Comparison of ENCODE assay signal across 18 cellular contexts in the genomic region with DNA sequence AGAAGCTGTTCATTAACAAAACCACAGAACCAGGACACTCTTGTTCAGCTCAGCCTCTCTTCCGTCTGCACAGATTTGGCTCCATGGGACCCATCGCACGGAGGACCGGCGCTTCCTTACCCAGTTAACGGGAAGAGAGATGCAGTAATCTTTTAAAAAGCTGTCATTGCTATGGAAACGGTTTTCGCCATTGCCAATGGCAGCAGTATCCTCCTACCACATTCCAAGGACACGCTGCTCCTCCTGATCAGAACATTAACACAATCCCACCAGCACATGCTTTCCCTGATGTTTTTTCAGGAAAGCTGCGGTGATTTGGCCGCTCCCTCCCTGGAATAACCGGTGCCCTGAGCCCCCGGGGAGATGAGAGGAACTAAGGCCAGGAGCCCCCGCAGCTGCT. TPM values are rescaled to one million over a fixed set of nuclear protein-coding genes. Genes with fewer than 3 reads are reported as not detected.
DNase-seq lines count a peak whose midpoint lies in the region; ATAC-seq and TF ChIP-seq lines count a peak whose summit lies in the region.
"Had no signal": no experiment of that assay in that cellular context is flagged by ENCODE, and none has a peak within 500 bp of the region (broad histone marks: within the 10 kb centered on the region; RNA-seq: fewer than 3 reads in every experiment).

No MANE protein-coding gene starts in this region.

- H3K9me3 Mint-ChIP-seq in stimulated activated memory B cell treated with anti-CD40 and anti-IgM and Interleukin-4, amounts not matched to agents 10 μg/mL and 1 μg/mL and 100 μg/mL, for 72 hours = no peaks in the 10 kb centered on the region

- no peaks in the 10 kb centered on the region for H3K4me1 ChIP-seq in SK-N-SH (ENCODE audit: control insufficient read depth in 1 of 2, insufficient read depth in 2 of 2, low read depth in 1 of 2, low read length in 1 of 2)

- H3K36me3 Mint-ChIP-seq in stimulated activated memory B cell treated with anti-CD40 and anti-IgM and Interleukin-4, amounts not matched to agents 10 μg/mL and 1 μg/mL and 100 μg/mL, for 72 hours = no peaks in the 10 kb centered on the region
- H3K36me3 Mint-ChIP-seq: activated naive CD8-positive, alpha-beta T cell had no signal

- TF ChIP-seq EP300 in SK-N-SH (IDR thresholded peaks at IDR 0.05; ENCODE audit: borderline replicate concordance in 1 of 2, low read depth in 1 of 2, low read length in 1 of 2) = no peak

- DNase-seq in EL = peak; percentile 20
- DNase-seq in left kidney (ENCODE audit: low read depth, low spot score) = peak; percentile 60
- no peak for DNase-seq in activated CD4-positive, alpha-beta T cell treated with anti-CD3 and anti-CD28 coated beads, Interleukin-2, amount 50 U/mL, for 1 hour
- DNase-seq in NCI-H345 treated with DMSO at 0.1 percent for 48 hours (lab: John Stamatoyannopoulos, UW; ENCODE audit: unreplicated experiment) = no peak
- no peak for DNase-seq in SK-N-SH
- DNase-seq: activated CD4-positive, CD25-positive, alpha-beta regulatory T cell treated with anti-CD3 and anti-CD28 coated beads, Interleukin-2, amount 50 U/mL, for 72 hours; head of caudate nucleus; kidney; NCI-H1694 treated with DMSO at 0.1 percent for 48 hours; right cardiac atrium; stimulated activated naive CD4-positive, alpha-beta T cell; T-helper 2 cell had no signal

- no peak overlapping the region for H3K4me3 ChIP-seq in SK-N-SH (ENCODE audit: low read depth in 2 of 2, low read length in 1 of 2)

- peaks cover 34% of the 10 kb centered on the region for H3K27me3 ChIP-seq in SK-N-SH (ENCODE audit: insufficient read depth)

- no peak for ATAC-seq in stimulated activated memory B cell treated with anti-CD40 and anti-IgM and Interleukin-4, amounts not matched to agents 10 μg/mL and 1 μg/mL and 100 μg/mL, for 72 hours
- no peak for ATAC-seq in HG03025 (IDR thresholded peaks at IDR 0.05; ENCODE audit: low FRiP score, unreplicated experiment)

- no peaks in the 10 kb centered on the region for H3F3A ChIP-seq in SK-N-SH (replicated peaks; ENCODE audit: insufficient read depth)

- H3K4me2 ChIP-seq in SK-N-SH = no peak overlapping the region

- H3K36me3 ChIP-seq in SK-N-SH (replicated peaks in 1 of 2; ENCODE audit: control insufficient read depth in 1 of 2, insufficient read depth in 2 of 2, low read length in 1 of 2) = no peaks in the 10 kb centered on the region

- WGBS in SK-N-SH (ENCODE audit: low lambda C conversion rate) = 81% methylated on average over 14 of the region's 14 CpGs

- no peaks in the 10 kb centered on the region for H3K9me2 ChIP-seq in SK-N-SH

- POLR2A ChIA-PET in SK-N-SH (lab: Yijun Ruan, JAX) = no interaction called here

- H3K27ac ChIP-seq in cingulate gyrus (ENCODE audit: low read depth, low read length) (peak overlapping the region; percentile 80), SK-N-SH (ENCODE audit: low read depth in 2 of 2, low read length in 1 of 2) (no peak overlapping the region)
- H3K27ac ChIP-seq: epithelial cell of prostate had no signal

- no peak overlapping the region for H3K4me3 Mint-ChIP-seq in stimulated activated memory B cell treated with anti-CD40 and anti-IgM and Interleukin-4, amounts not matched to agents 10 μg/mL and 1 μg/mL and 100 μg/mL, for 72 hours
- H3K4me3 Mint-ChIP-seq: activated naive CD8-positive, alpha-beta T cell had no signal

- H3K27ac Mint-ChIP-seq in stimulated activated memory B cell treated with anti-CD40 and anti-IgM and Interleukin-4, amounts not matched to agents 10 μg/mL and 1 μg/mL and 100 μg/mL, for 72 hours = peak overlapping the region; percentile 48
- H3K27ac Mint-ChIP-seq: activated naive CD8-positive, alpha-beta T cell had no signal

- H3K9me3 ChIP-seq in SK-N-SH = no peaks in the 10 kb centered on the region

- peaks cover 37% of the 10 kb centered on the region for H3K4me1 Mint-ChIP-seq in stimulated activated memory B cell treated with anti-CD40 and anti-IgM and Interleukin-4, amounts not matched to agents 10 μg/mL and 1 μg/mL and 100 μg/mL, for 72 hours

- H4K20me1 ChIP-seq in SK-N-SH (ENCODE audit: insufficient read depth) = no peaks in the 10 kb centered on the region

- no peak for TF ChIP-seq CTCF in SK-N-SH (IDR thresholded peaks at IDR 0.05)

- peaks cover 38% of the 10 kb centered on the region for H3K27me3 Mint-ChIP-seq in stimulated activated memory B cell treated with anti-CD40 and anti-IgM and Interleukin-4, amounts not matched to agents 10 μg/mL and 1 μg/mL and 100 μg/mL, for 72 hours

- no peak overlapping the region for H3K9ac ChIP-seq in SK-N-SH

- no peak overlapping the region for H2AFZ ChIP-seq in SK-N-SH (ENCODE audit: low read depth)

- no peak for TF ChIP-seq RAD21 in SK-N-SH (IDR thresholded peaks at IDR 0.05; ENCODE audit: low read length)

- CTCF ChIA-PET in SK-N-SH (lab: Yijun Ruan, JAX) = interaction anchor here (1.2 to 1.9 kb wide), 4 partner anchors 12 to 31 kb away, joined by 3 to 11 read pairs (median 6); no protein-coding TSS in a partner anchor

- no peaks in the 10 kb centered on the region for H3K79me2 ChIP-seq in SK-N-SH (ENCODE audit: insufficient read depth)

TF ChIP-seq in SK-N-SH, 30 proteins besides CTCF, POLR2A, EP300 and RAD21:
- TF ChIP-seq TCF12 (IDR thresholded peaks at IDR 0.05) = no peak
- TF ChIP-seq, protein P1, sequence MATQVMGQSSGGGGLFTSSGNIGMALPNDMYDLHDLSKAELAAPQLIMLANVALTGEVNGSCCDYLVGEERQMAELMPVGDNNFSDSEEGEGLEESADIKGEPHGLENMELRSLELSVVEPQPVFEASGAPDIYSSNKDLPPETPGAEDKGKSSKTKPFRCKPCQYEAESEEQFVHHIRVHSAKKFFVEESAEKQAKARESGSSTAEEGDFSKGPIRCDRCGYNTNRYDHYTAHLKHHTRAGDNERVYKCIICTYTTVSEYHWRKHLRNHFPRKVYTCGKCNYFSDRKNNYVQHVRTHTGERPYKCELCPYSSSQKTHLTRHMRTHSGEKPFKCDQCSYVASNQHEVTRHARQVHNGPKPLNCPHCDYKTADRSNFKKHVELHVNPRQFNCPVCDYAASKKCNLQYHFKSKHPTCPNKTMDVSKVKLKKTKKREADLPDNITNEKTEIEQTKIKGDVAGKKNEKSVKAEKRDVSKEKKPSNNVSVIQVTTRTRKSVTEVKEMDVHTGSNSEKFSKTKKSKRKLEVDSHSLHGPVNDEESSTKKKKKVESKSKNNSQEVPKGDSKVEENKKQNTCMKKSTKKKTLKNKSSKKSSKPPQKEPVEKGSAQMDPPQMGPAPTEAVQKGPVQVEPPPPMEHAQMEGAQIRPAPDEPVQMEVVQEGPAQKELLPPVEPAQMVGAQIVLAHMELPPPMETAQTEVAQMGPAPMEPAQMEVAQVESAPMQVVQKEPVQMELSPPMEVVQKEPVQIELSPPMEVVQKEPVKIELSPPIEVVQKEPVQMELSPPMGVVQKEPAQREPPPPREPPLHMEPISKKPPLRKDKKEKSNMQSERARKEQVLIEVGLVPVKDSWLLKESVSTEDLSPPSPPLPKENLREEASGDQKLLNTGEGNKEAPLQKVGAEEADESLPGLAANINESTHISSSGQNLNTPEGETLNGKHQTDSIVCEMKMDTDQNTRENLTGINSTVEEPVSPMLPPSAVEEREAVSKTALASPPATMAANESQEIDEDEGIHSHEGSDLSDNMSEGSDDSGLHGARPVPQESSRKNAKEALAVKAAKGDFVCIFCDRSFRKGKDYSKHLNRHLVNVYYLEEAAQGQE (IDR thresholded peaks at IDR 0.05; ENCODE audit: low read depth, low read length) = no peak
- TF ChIP-seq POLR2AphosphoS5 (IDR thresholded peaks at IDR 0.05; ENCODE audit: low read depth, low read length) = no peak
- TF ChIP-seq, protein P2, sequence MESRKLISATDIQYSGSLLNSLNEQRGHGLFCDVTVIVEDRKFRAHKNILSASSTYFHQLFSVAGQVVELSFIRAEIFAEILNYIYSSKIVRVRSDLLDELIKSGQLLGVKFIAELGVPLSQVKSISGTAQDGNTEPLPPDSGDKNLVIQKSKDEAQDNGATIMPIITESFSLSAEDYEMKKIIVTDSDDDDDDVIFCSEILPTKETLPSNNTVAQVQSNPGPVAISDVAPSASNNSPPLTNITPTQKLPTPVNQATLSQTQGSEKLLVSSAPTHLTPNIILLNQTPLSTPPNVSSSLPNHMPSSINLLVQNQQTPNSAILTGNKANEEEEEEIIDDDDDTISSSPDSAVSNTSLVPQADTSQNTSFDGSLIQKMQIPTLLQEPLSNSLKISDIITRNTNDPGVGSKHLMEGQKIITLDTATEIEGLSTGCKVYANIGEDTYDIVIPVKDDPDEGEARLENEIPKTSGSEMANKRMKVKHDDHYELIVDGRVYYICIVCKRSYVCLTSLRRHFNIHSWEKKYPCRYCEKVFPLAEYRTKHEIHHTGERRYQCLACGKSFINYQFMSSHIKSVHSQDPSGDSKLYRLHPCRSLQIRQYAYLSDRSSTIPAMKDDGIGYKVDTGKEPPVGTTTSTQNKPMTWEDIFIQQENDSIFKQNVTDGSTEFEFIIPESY (IDR thresholded peaks at IDR 0.05; ENCODE audit: borderline replicate concordance, low read depth) = no peak
- no peak for TF ChIP-seq FOSL2 (IDR thresholded peaks at IDR 0.05; ENCODE audit: borderline replicate concordance, low read depth)
TF ChIP-seq in SK-N-SH: peak in this region for 0.

RNA-seq across cellular contexts. Expression of a gene that starts 2.8 kb away (rescaled TPM):
- not detected in 2 replicates for polyA plus RNA-seq in SK-N-SH (2012; rRNA removed)
- polyA plus RNA-seq in SK-N-SH (2012; cell fraction: cytosol; rRNA removed) = not detected in 2 replicates
- polyA plus RNA-seq in SK-N-SH (2012; cell fraction: nucleus; rRNA removed) = not detected in 2 replicates
- polyA plus RNA-seq: BJ had no signal

RNA-seq across cellular contexts. Expression of a gene that starts 53.6 kb away (rescaled TPM):
- polyA plus RNA-seq in SK-N-SH (2012; rRNA removed) = 0.31 and 0.39 TPM in 2 replicates
- polyA plus RNA-seq in SK-N-SH (2012; cell fraction: cytosol; rRNA removed) = 0.12 and 0.29 TPM in 2 replicates
- polyA plus RNA-seq in SK-N-SH (2012; cell fraction: nucleus; rRNA removed) = 0.42 and 0.58 TPM in 2 replicates

Comparison
In these comparisons a context has a peak if more than half of its experiments do, and no peak if none do; other contexts are left out.
1. DNase-seq: peak in EL (single experiment) and left kidney (single experiment); none in activated CD4-positive, alpha-beta T cell treated with anti-CD3 and anti-CD28 coated beads, Interleukin-2, amount 50 U/mL, for 1 hour (single experiment), NCI-H345 treated with DMSO at 0.1 percent for 48 hours (single experiment) and SK-N-SH (single experiment).